25 cellular contexts compared by ENCODE assay signal in genomic region chr2:211026109-211026508, GRCh38.
"Had no signal": no experiment of that assay in that cellular context is flagged by ENCODE, and none has a peak within 500 bp of the region (broad histone marks: within the 10 kb centered on the region; RNA-seq: fewer than 3 reads in every experiment).

No MANE protein-coding gene starts in this region.

- H3K4me1 ChIP-seq: adrenal gland, body of pancreas, colonic mucosa had no signal

- H3K36me3 ChIP-seq: adrenal gland, colonic mucosa had no signal

- H3K27ac ChIP-seq: adrenal gland, body of pancreas, colonic mucosa had no signal

- H3K4me3 ChIP-seq: adrenal gland, body of pancreas, colonic mucosa had no signal

- H3K27me3 ChIP-seq: adrenal gland, body of pancreas, colonic mucosa had no signal

- H3K9me3 ChIP-seq: body of pancreas, colonic mucosa had no signal

- DNase-seq: activated CD4-positive, alpha-beta memory T cell treated with anti-CD3 and anti-CD28 coated beads for 36 hours; activated CD4-positive, alpha-beta T cell treated with anti-CD3 and anti-CD28 coated beads for 36 hours; activated CD4-positive, alpha-beta T cell treated with anti-CD3 and anti-CD28 coated beads, Interleukin-2, amount 10 ng/mL, durations not matched to agents 24 days and 14 days; activated CD4-positive, CD25-positive, alpha-beta regulatory T cell; activated CD4-positive, CD25-positive, alpha-beta regulatory T cell treated with anti-CD3 and anti-CD28 coated beads, Interleukin-2, amount 50 U/mL, for 72 hours; activated CD8-positive, alpha-beta memory T cell treated with anti-CD3 and anti-CD28 coated beads, Interleukin-2, amount 10 ng/mL, durations not matched to agents 7 days and 5 days; activated CD8-positive, alpha-beta memory T cell treated with anti-CD3 and anti-CD28 coated beads, Interleukin-2, amount 50 U/mL, for 4 hours; activated CD8-positive, alpha-beta T cell treated with anti-CD3 and anti-CD28 coated beads, Interleukin-2, amount 10 ng/mL, durations not matched to agents 7 days and 5 days; activated effector memory CD4-positive, alpha-beta T cell treated with anti-CD3 and anti-CD28 coated beads, Interleukin-2, amount 50 U/mL, for 16 hours; activated naive CD4-positive, alpha-beta T cell treated with anti-CD3 and anti-CD28 coated beads for 36 hours; activated naive CD8-positive, alpha-beta T cell treated with anti-CD3 and anti-CD28 coated beads for 36 hours; activated naive CD8-positive, alpha-beta T cell treated with anti-CD3 and anti-CD28 coated beads, Interleukin-2, amount 50 U/mL, for 24 hours; activated T-cell treated with anti-CD3 and anti-CD28 coated beads, Interleukin-2, amount 50 U/mL, for 1 hour; activated T-cell treated with anti-CD3 and anti-CD28 coated beads, Interleukin-2, amount 50 U/mL, for 48 hours; adrenal gland; amygdala; aorta; body of pancreas; caudate nucleus; cerebellar nuclear complex; colonic mucosa; effector CD8-positive, alpha-beta T cell; foreskin fibroblast; head of caudate nucleus; T-helper 2 cell had no signal
